Comparison of ENCODE assay signal across 8 cellular contexts in genomic region chr15:81000144-81000625, GRCh38. TPM values are rescaled to one million over a fixed set of nuclear protein-coding genes. Genes with fewer than 3 reads are reported as not detected.
DNase-seq lines count a peak whose midpoint lies in the region; ATAC-seq and TF ChIP-seq lines count a peak whose summit lies in the region.

No MANE protein-coding gene starts in this region.

- H3K4me2 ChIP-seq in osteoblast (ENCODE audit: insufficient read depth, low read length) = peak overlapping the region; percentile 84

- no peaks in the 10 kb centered on the region for H3K9me3 ChIP-seq in osteoblast (ENCODE audit: low read depth, low read length)

- H2AFZ ChIP-seq in osteoblast (ENCODE audit: low read length) = peak overlapping the region; percentile 90

- ATAC-seq in T-cell (replicated peaks in 1 of 4) (no peak), GM21576 (IDR thresholded peaks at IDR 0.05; ENCODE audit: unreplicated experiment) (no peak), HG03095 (IDR thresholded peaks at IDR 0.05; ENCODE audit: unreplicated experiment) (no peak)

- H3K4me1 Mint-ChIP-seq in activated CD4-positive, alpha-beta T cell treated with anti-CD3 and anti-CD28 coated beads, Interleukin-2, amount 10 ng/mL, durations not matched to agents 24 days and 14 days = peaks cover 45% of the 10 kb centered on the region
- peaks cover 42 to 50% (median 49%) of the 10 kb centered on the region in 3 donors for H3K4me1 Mint-ChIP-seq in T-cell

- POLR2A ChIA-PET in T-cell (lab: Charles Lee) = interaction anchor here (0.6 to 1.1 kb wide), 5 partner anchors 10 to 1540 kb away, joined by 3 to 5 read pairs (median 3); partner anchors contain the start of gene RPS17 (in 1 of the 2)

- H3K9me3 Mint-ChIP-seq in activated CD4-positive, alpha-beta T cell treated with anti-CD3 and anti-CD28 coated beads, Interleukin-2, amount 10 ng/mL, durations not matched to agents 24 days and 14 days = no peaks in the 10 kb centered on the region
- H3K9me3 Mint-ChIP-seq in T-cell = peaks cover 0 to 2% (median 0%) of the 10 kb centered on the region in 3 donors

- H3K36me3 Mint-ChIP-seq in activated CD4-positive, alpha-beta T cell treated with anti-CD3 and anti-CD28 coated beads, Interleukin-2, amount 10 ng/mL, durations not matched to agents 24 days and 14 days (ENCODE audit: low read depth) = peaks cover 28% of the 10 kb centered on the region
- H3K36me3 Mint-ChIP-seq in T-cell = peaks cover 16% of the 10 kb centered on the region

- no peaks in the 10 kb centered on the region for H3K27me3 ChIP-seq in osteoblast (ENCODE audit: insufficient read depth, low read length)

- H3K36me3 ChIP-seq in osteoblast (ENCODE audit: insufficient read depth, low read length) = peaks cover 6% of the 10 kb centered on the region

- peak overlapping the region; percentile 98 for H3K4me3 Mint-ChIP-seq in activated CD4-positive, alpha-beta T cell treated with anti-CD3 and anti-CD28 coated beads, Interleukin-2, amount 10 ng/mL, durations not matched to agents 24 days and 14 days
- peak overlapping the region; percentile 93 to 96 (median 94) for H3K4me3 Mint-ChIP-seq in T-cell

- H3K79me2 ChIP-seq in osteoblast (ENCODE audit: insufficient read depth, low read length) = peaks cover 35% of the 10 kb centered on the region

- DNase-seq in activated CD4-positive, alpha-beta T cell treated with anti-CD3 and anti-CD28 coated beads, Interleukin-2, amount 10 ng/mL, durations not matched to agents 24 days and 14 days = no peak
- DNase-seq in activated CD4-positive, alpha-beta T cell treated with anti-CD3 and anti-CD28 coated beads for 1 hour = no peak
- DNase-seq in T-cell (peak in 2 of 34 experiments; percentile 13 to 33), fibroblast of mammary gland (ENCODE audit: low read depth) (no peak), osteoblast (ENCODE audit: insufficient read length, low spot score, missing footprints) (peak; percentile 88), HT-29 (ENCODE audit: low spot score) (no peak)

- peak overlapping the region; percentile 98 for H3K27ac Mint-ChIP-seq in activated CD4-positive, alpha-beta T cell treated with anti-CD3 and anti-CD28 coated beads, Interleukin-2, amount 10 ng/mL, durations not matched to agents 24 days and 14 days
- peak overlapping the region; percentile 96 to 99 for H3K27ac Mint-ChIP-seq in T-cell

- TF ChIP-seq CTCF in fibroblast of mammary gland (conservative IDR thresholded peaks at IDR 0.05; ENCODE audit: control insufficient read depth, insufficient read depth, low read depth, low read length) = no peak
- TF ChIP-seq CTCF in osteoblast (IDR thresholded peaks at IDR 0.05; ENCODE audit: extremely low read depth, low read depth, low read length) = no peak

- intact Hi-C loops in activated CD4-positive, alpha-beta T cell treated with anti-CD3 and anti-CD28 coated beads, Interleukin-2, amount 10 ng/mL, durations not matched to agents 24 days and 14 days (cut with micrococcal nuclease) = loop anchor here (1.0 kb wide), 2 partner anchors 11 to 23 kb away; partner anchors contain the start of gene MESD

- H3K27me3 Mint-ChIP-seq in activated CD4-positive, alpha-beta T cell treated with anti-CD3 and anti-CD28 coated beads, Interleukin-2, amount 10 ng/mL, durations not matched to agents 24 days and 14 days = no peaks in the 10 kb centered on the region
- no peaks in the 10 kb centered on the region for H3K27me3 Mint-ChIP-seq in T-cell

- peak overlapping the region; percentile 72 for H3K27ac ChIP-seq in osteoblast (ENCODE audit: low read depth, low read length)

- peaks cover 14% of the 10 kb centered on the region for H3K4me1 ChIP-seq in osteoblast (ENCODE audit: insufficient read depth, low read length)

- peaks cover 12% of the 10 kb centered on the region for H4K20me1 ChIP-seq in osteoblast (ENCODE audit: insufficient read depth, low read length)

- peak overlapping the region; percentile 89 for H3K4me3 ChIP-seq in fibroblast of mammary gland (ENCODE audit: control insufficient read depth, low read depth, low read length)
- H3K4me3 ChIP-seq in osteoblast (ENCODE audit: insufficient read depth, low read length) = peak overlapping the region; percentile 92

- CTCF ChIA-PET in T-cell (lab: Charles Lee) = interaction anchor here in 1 of 2 donors (0.6 to 0.8 kb wide), 2 partner anchors 266 to 1688 kb away, joined by 3 to 5 read pairs; no protein-coding TSS in a partner anchor

RNA-seq across cellular contexts. Expression of gene TLNRD1, which starts 0.5 kb away (rescaled TPM):
- total RNA-seq in activated CD4-positive, alpha-beta T cell treated with anti-CD3 and anti-CD28 coated beads, Interleukin-2, amount 10 ng/mL, durations not matched to agents 24 days and 14 days = 25.6 and 25.8 TPM in 2 replicates
- total RNA-seq in T-cell (10 to 100 TPM; 10.9 to 36.2 (median 29.8) TPM), osteoblast (7.1 and 7.6 TPM in 2 replicates)
- total RNA-seq in HT-29 (2014; rRNA removed; shearing (Covaris generic)) = 64.1 and 67.1 TPM in 2 replicates

RNA-seq across cellular contexts. Expression of gene MESD, which starts 10.6 kb away (rescaled TPM):
- 27.1 and 27.6 TPM in 2 replicates for total RNA-seq in activated CD4-positive, alpha-beta T cell treated with anti-CD3 and anti-CD28 coated beads, Interleukin-2, amount 10 ng/mL, durations not matched to agents 24 days and 14 days
- total RNA-seq in T-cell (10 to 100 TPM; 17.7 to 32.8 (median 30.7) TPM), osteoblast (16.6 and 18.6 TPM in 2 replicates)
- 15.5 and 18.1 TPM in 2 replicates for total RNA-seq in HT-29 (2014; rRNA removed; shearing (Covaris generic))
